9 cellular contexts compared by ENCODE assay signal in the genomic region with DNA sequence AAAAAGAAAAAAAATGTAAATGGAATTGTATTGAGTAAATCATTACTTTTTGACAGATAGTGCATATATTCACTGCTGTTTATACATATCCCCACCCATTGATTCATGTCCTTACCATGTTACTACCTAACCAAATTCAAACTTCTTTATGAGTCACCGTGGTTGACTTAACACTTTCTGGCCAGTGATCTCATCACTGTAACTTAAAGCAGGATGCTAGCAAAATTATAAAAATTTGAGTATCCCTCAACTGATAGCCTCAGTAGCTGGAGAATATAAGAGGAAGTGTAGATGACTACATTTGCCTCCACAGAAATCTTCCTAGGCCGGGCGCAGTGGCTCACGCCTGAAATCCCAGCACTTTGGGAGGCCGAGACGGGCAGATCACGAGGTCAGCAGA. TPM values are rescaled to one million over a fixed set of nuclear protein-coding genes. Genes with fewer than 3 reads are reported as not detected.
DNase-seq lines count a peak whose midpoint lies in the region; ATAC-seq, FAIRE-seq and TF ChIP-seq lines count a peak whose summit lies in the region.
"Had no signal": no experiment of that assay in that cellular context is flagged by ENCODE, and none has a peak within 500 bp of the region (broad histone marks: within the 10 kb centered on the region; RNA-seq: fewer than 3 reads in every experiment).

No MANE protein-coding gene starts in this region.

- H3K27ac ChIP-seq in pancreas = no peak overlapping the region

- FAIRE-seq in pancreas (lab: Jason Lieb, UNC) = no peak

- intact Hi-C loops in pancreas (cut with DNase I) = no loop called here

- H3K9me3 ChIP-seq in pancreas = no peaks in the 10 kb centered on the region

- 89 to 98% methylated on average over 7 of the region's 7 CpGs for WGBS in pancreas, 2 donors

- no peaks in the 10 kb centered on the region for H3K4me1 ChIP-seq in pancreas

- H3K36me3 ChIP-seq in pancreas = peaks cover 0 to 20% (median 6%) of the 10 kb centered on the region in 3 donors

- no peak for ATAC-seq in GM19023 (IDR thresholded peaks at IDR 0.05; ENCODE audit: unreplicated experiment)
- no peak for ATAC-seq in pancreas

- TF ChIP-seq CTCF in fibroblast of mammary gland (conservative IDR thresholded peaks at IDR 0.05; ENCODE audit: control insufficient read depth, insufficient read depth, low read depth, low read length) (no peak), pancreas (IDR thresholded peaks at IDR 0.05) (no peak)

- no peaks in the 10 kb centered on the region for H3K27me3 ChIP-seq in pancreas

- H3K4me3 ChIP-seq in fibroblast of mammary gland (ENCODE audit: control insufficient read depth, low read depth, low read length) (no peak overlapping the region), pancreas (no peak overlapping the region)

- DNase-seq in ELR (ENCODE audit: low read depth) = peak; percentile 99
- peak; percentile 85 for DNase-seq in HCEC 1CT
- DNase-seq in RKO (ENCODE audit: low spot score) = peak; percentile 78
- DNase-seq in fibroblast of mammary gland (ENCODE audit: low read depth) = peak; percentile 88
- no peak for DNase-seq in NCI-H146 (lab: John Stamatoyannopoulos, UW)
- no peak for DNase-seq in pancreas
- DNase-seq in HuH-7.5 (ENCODE audit: low spot score) = no peak
- DNase-seq: head of caudate nucleus had no signal

RNA-seq across cellular contexts. Expression of a gene that starts 13.4 kb away (rescaled TPM):
- 10 to 100 TPM; 12.0 to 19.3 (median 13.3) TPM for total RNA-seq in pancreas
- 10 to 100 TPM; 10.6 to 16.6 TPM for polyA plus RNA-seq in pancreas

RNA-seq across cellular contexts. Expression of a gene that starts 13.9 kb away (rescaled TPM):
- 1 to 10 TPM; 4.0 to 8.6 (median 6.1) TPM for total RNA-seq in pancreas
- 1 to 10 TPM; 2.1 to 2.3 TPM for polyA plus RNA-seq in pancreas

RNA-seq across cellular contexts. Expression of a gene that starts 25.6 kb away (rescaled TPM):
- total RNA-seq in pancreas = under 1 TPM in 5 of 6 donors, not detected in 1; 0.19 to 0.58 (median 0.34) TPM
- 1 to 10 TPM in 1 of 2 donors, under 1 TPM in 1; 0.27 to 1.1 TPM for polyA plus RNA-seq in pancreas

Comparison
In these comparisons a context has a peak if more than half of its experiments do, and no peak if none do; other contexts are left out.
1. DNase-seq: peak in ELR (single experiment), HCEC 1CT (single experiment), RKO (single experiment) and fibroblast of mammary gland (single experiment); none in NCI-H146 (single experiment), pancreas (0 of 6) and HuH-7.5 (single experiment).